Comparison of ENCODE assay signal across 1 cellular context in genomic region chr20:5656136-5656535, GRCh38.
TF ChIP-seq lines count a peak whose summit lies in the region.

No MANE protein-coding gene starts in this region.

TF ChIP-seq in IMR-90, 13 proteins besides CTCF, POLR2A, EP300 and RAD21:
- no peak for TF ChIP-seq MXI1 (IDR thresholded peaks at IDR 0.05; ENCODE audit: borderline replicate concordance, low read depth, low read length)
- TF ChIP-seq CHD1 (IDR thresholded peaks at IDR 0.05; ENCODE audit: low read depth, low read length): no peak
- TF ChIP-seq NFE2L2 (IDR thresholded peaks at IDR 0.05; ENCODE audit: low read depth, low read length): no peak
- TF ChIP-seq SMC3 (IDR thresholded peaks at IDR 0.05; ENCODE audit: low read depth, low read length): no peak
- TF ChIP-seq BHLHE40 (IDR thresholded peaks at IDR 0.05; ENCODE audit: low read depth, low read length): no peak
- TF ChIP-seq CEBPB (IDR thresholded peaks at IDR 0.05; ENCODE audit: low read depth, low read length): no peak
- TF ChIP-seq, protein P1, sequence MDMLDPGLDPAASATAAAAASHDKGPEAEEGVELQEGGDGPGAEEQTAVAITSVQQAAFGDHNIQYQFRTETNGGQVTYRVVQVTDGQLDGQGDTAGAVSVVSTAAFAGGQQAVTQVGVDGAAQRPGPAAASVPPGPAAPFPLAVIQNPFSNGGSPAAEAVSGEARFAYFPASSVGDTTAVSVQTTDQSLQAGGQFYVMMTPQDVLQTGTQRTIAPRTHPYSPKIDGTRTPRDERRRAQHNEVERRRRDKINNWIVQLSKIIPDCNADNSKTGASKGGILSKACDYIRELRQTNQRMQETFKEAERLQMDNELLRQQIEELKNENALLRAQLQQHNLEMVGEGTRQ (IDR thresholded peaks at IDR 0.05; ENCODE audit: low read depth, low read length): no peak
- no peak for TF ChIP-seq RCOR1 (IDR thresholded peaks at IDR 0.05; ENCODE audit: insufficient replicate concordance, low read length)
- no peak for TF ChIP-seq FOS (IDR thresholded peaks at IDR 0.05; ENCODE audit: low read depth, low read length)
- TF ChIP-seq MAZ (IDR thresholded peaks at IDR 0.05; ENCODE audit: borderline replicate concordance, low read depth, low read length): no peak
- no peak for TF ChIP-seq MAFK (IDR thresholded peaks at IDR 0.05; ENCODE audit: low read depth, low read length)
- TF ChIP-seq RFX5 (IDR thresholded peaks at IDR 0.05; ENCODE audit: low read depth, low read length): no peak
- TF ChIP-seq, protein P2, sequence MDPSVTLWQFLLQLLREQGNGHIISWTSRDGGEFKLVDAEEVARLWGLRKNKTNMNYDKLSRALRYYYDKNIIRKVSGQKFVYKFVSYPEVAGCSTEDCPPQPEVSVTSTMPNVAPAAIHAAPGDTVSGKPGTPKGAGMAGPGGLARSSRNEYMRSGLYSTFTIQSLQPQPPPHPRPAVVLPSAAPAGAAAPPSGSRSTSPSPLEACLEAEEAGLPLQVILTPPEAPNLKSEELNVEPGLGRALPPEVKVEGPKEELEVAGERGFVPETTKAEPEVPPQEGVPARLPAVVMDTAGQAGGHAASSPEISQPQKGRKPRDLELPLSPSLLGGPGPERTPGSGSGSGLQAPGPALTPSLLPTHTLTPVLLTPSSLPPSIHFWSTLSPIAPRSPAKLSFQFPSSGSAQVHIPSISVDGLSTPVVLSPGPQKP (IDR thresholded peaks at IDR 0.05; ENCODE audit: borderline replicate concordance, low read depth, low read length): no peak
